In the genomic region with DNA sequence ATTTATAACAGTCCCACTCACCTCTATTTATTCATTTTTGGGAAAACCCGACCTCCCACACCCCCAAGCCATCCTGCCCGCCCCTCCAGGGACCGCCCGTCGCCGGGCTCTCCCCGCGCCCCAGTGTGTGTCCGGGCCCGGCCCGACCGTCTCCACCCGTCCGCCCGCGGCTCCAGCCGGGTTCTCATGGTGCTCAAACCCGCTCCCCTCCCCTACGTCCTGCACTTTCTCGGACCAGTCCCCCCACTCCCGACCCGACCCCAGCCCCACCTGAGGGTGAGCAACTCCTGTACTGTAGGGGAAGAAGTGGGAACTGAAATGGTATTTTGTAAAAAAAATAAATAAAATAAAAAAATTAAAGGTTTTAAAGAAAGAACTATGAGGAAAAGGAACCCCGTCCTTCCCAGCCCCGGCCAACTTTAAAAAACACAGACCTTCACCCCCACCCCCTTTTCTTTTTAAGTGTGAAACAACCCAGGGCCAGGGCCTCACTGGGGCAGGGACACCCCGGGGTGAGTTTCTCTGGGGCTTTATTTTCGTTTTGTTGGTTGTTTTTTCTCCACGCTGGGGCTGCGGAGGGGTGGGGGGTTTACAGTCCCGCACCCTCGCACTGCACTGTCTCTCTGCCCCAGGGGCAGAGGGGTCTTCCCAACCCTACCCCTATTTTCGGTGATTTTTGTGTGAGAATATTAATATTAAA, we compare ENCODE assay signal across 10 cellular contexts. TPM values are rescaled to one million over a fixed set of nuclear protein-coding genes. Genes with fewer than 3 reads are reported as not detected.
DNase-seq lines count a peak whose midpoint lies in the region; ATAC-seq and TF ChIP-seq lines count a peak whose summit lies in the region.
"Had no signal": no experiment of that assay in that cellular context is flagged by ENCODE, and none has a peak within 500 bp of the region (broad histone marks: within the 10 kb centered on the region; RNA-seq: fewer than 3 reads in every experiment).

No MANE protein-coding gene starts in this region.

- ATAC-seq in left cardiac atrium: no peak

- TF ChIP-seq CTCF in retinal pigment epithelial cell (conservative IDR thresholded peaks at IDR 0.05; ENCODE audit: low read depth, low read length): no peak

- intact Hi-C loops in left cardiac atrium (cut with DNase I): no loop called here

- DNase-seq in activated T-cell treated with anti-CD3 and anti-CD28 coated beads, Interleukin-2, amount 50 U/mL, for 1 hour: peak; percentile 46
- DNase-seq in activated T-cell treated with anti-CD3 and anti-CD28 coated beads for 4 hours (no peak), left cardiac atrium (peak; percentile 34), retinal pigment epithelial cell (ENCODE audit: low read depth) (no peak), DMS53 treated with DMSO at 0.1 percent for 48 hours (lab: John Stamatoyannopoulos, UW; ENCODE audit: unreplicated experiment) (no peak), putamen (ENCODE audit: low spot score) (no peak)
- DNase-seq: ACHN, foreskin melanocyte, SHP77 had no signal

- peak overlapping the region; percentile 52 for H3K4me3 ChIP-seq in retinal pigment epithelial cell (ENCODE audit: low read length)

RNA-seq across cellular contexts. Expression of a gene that starts 0.6 kb away (rescaled TPM):
- 10 to 100 TPM; 32.5 to 33.6 TPM for total RNA-seq in left cardiac atrium
- total RNA-seq: bronchial epithelial cell had no signal

RNA-seq across cellular contexts. Expression of a gene that starts 3.1 kb away (rescaled TPM):
- 10 to 100 TPM; 66.9 to 83.1 TPM for total RNA-seq in left cardiac atrium

RNA-seq across cellular contexts. Expression of a gene that starts 3.6 kb away (rescaled TPM):
- total RNA-seq in left cardiac atrium: 10 to 100 TPM; 15.6 to 17.1 TPM

RNA-seq across cellular contexts. Expression of a gene that starts 20.2 kb away (rescaled TPM):
- total RNA-seq in left cardiac atrium: 10 to 100 TPM; 24.2 to 31.7 TPM

RNA-seq across cellular contexts. Expression of a gene that starts 34.4 kb away (rescaled TPM):
- 10 to 100 TPM; 24.9 to 32.9 TPM for total RNA-seq in left cardiac atrium

Comparison
In these comparisons a context has a peak if more than half of its experiments do, and no peak if none do; other contexts are left out.
1. DNase-seq: peak in activated T-cell treated with anti-CD3 and anti-CD28 coated beads, Interleukin-2, amount 50 U/mL, for 1 hour (single experiment) and left cardiac atrium (single experiment); none in activated T-cell treated with anti-CD3 and anti-CD28 coated beads for 4 hours (single experiment), retinal pigment epithelial cell (single experiment), DMS53 treated with DMSO at 0.1 percent for 48 hours (single experiment) and putamen (single experiment).